17 cellular contexts compared by ENCODE assay signal in genomic region chr20:24147961-24148360, GRCh38.
"Had no signal": no experiment of that assay in that cellular context is flagged by ENCODE, and none has a peak within 500 bp of the region (broad histone marks: within the 10 kb centered on the region; RNA-seq: fewer than 3 reads in every experiment).

No MANE protein-coding gene starts in this region.

- H3K4me1 ChIP-seq: breast epithelium, gastrocnemius medialis, thyroid gland had no signal

- H3K27ac ChIP-seq: breast epithelium, gastrocnemius medialis, neutrophil, thyroid gland had no signal

- H3K36me3 Mint-ChIP-seq: stimulated activated naive B cell treated with anti-CD40 and anti-IgM and Interleukin-4, amounts not matched to agents 10 μg/mL and 1 μg/mL and 100 μg/mL, for 72 hours had no signal

- H3K36me3 ChIP-seq: breast epithelium, gastrocnemius medialis, neutrophil, thyroid gland had no signal

- H3K27ac Mint-ChIP-seq: activated CD4-positive, alpha-beta T cell treated with anti-CD3 and anti-CD28 coated beads, Interleukin-2, amount 10 ng/mL, durations not matched to agents 7 days and 5 days; activated naive CD8-positive, alpha-beta T cell treated with anti-CD3 and anti-CD28 coated beads, Interleukin-2, amount 50 U/mL, for 24 hours; endodermal cell had no signal

- H3K4me3 ChIP-seq: breast epithelium, gastrocnemius medialis, thyroid gland had no signal

- ATAC-seq: activated naive CD8-positive, alpha-beta T cell treated with anti-CD3 and anti-CD28 coated beads, Interleukin-2, amount 50 U/mL, for 24 hours; gastrocnemius medialis; left lobe of liver had no signal

- H3K27me3 ChIP-seq: gastrocnemius medialis, neutrophil, thyroid gland had no signal

- H3K9me3 Mint-ChIP-seq: endodermal cell had no signal

- DNase-seq: activated CD8-positive, alpha-beta memory T cell treated with anti-CD3 and anti-CD28 coated beads for 24 hours; activated naive CD8-positive, alpha-beta T cell treated with anti-CD3 and anti-CD28 coated beads, Interleukin-2, amount 50 U/mL, for 24 hours; activated T-cell treated with anti-CD3 and anti-CD28 coated beads for 4 hours; aorta; dermis blood vessel endothelial cell; endodermal cell; erythroblast; gastrocnemius medialis; posterior cingulate gyrus; retina; stimulated activated CD4-positive, alpha-beta T cell treated with anti-CD3 and anti-CD28 coated beads, Interleukin-2, amount 100 ng/mL, for 48 hours; thyroid gland had no signal

- H3K9me3 ChIP-seq: breast epithelium, gastrocnemius medialis, neutrophil, thyroid gland had no signal

- H3K4me3 Mint-ChIP-seq: activated CD4-positive, alpha-beta T cell treated with anti-CD3 and anti-CD28 coated beads, Interleukin-2, amount 10 ng/mL, durations not matched to agents 7 days and 5 days; activated naive CD8-positive, alpha-beta T cell treated with anti-CD3 and anti-CD28 coated beads, Interleukin-2, amount 50 U/mL, for 24 hours; endodermal cell had no signal
